ENCODE assay signal across 9 cellular contexts in genomic region chr15:52642386-52643361, GRCh38. TPM values are rescaled to one million over a fixed set of nuclear protein-coding genes. Genes with fewer than 3 reads are reported as not detected.
DNase-seq lines count a peak whose midpoint lies in the region; ATAC-seq, FAIRE-seq and TF ChIP-seq lines count a peak whose summit lies in the region.
"Had no signal": no experiment of that assay in that cellular context is flagged by ENCODE, and none has a peak within 500 bp of the region (broad histone marks: within the 10 kb centered on the region; RNA-seq: fewer than 3 reads in every experiment).

No MANE protein-coding gene starts in this region.

- no peaks in the 10 kb centered on the region for H3K9me3 Mint-ChIP-seq in astrocyte (ENCODE audit: unreplicated experiment)

- peaks cover 14% of the 10 kb centered on the region for H3K36me3 Mint-ChIP-seq in astrocyte (ENCODE audit: low read depth, unreplicated experiment)

- intact Hi-C loops in left ventricle myocardium superior (cut with micrococcal nuclease) (no loop called here), tibial artery (cut with DNase I; ENCODE audit: low total_unique reads) (no loop called here), left colon (cut with DNase I, micrococcal nuclease) (no loop called here)

- H3K4me3 ChIP-seq in astrocyte (ENCODE audit: insufficient read depth, low read depth, low read length) (no peak overlapping the region), tibial artery (no peak overlapping the region)
- H3K4me3 ChIP-seq: SK-N-MC had no signal

- ATAC-seq in left ventricle myocardium superior: peak; percentile 68
- ATAC-seq in left colon: no peak
- no peak for ATAC-seq in HG03039 (IDR thresholded peaks at IDR 0.05; ENCODE audit: unreplicated experiment)
- no peak for ATAC-seq in HG03045 (IDR thresholded peaks at IDR 0.05; ENCODE audit: unreplicated experiment)

- H2AFZ ChIP-seq in astrocyte (ENCODE audit: low read depth, low read length): no peak overlapping the region

- peaks cover 13% of the 10 kb centered on the region for H3K4me1 Mint-ChIP-seq in astrocyte (ENCODE audit: low read depth, unreplicated experiment)

- DNase-seq in H54 (ENCODE audit: insufficient read length, low spot score): peak; percentile 7
- peak; percentile 92 for DNase-seq in astrocyte (ENCODE audit: low read depth)
- DNase-seq in left ventricle myocardium superior: no peak
- no peak for DNase-seq in tibial artery
- no peak for DNase-seq in left colon
- DNase-seq: NCI-H510A had no signal

- H3K9me3 ChIP-seq in astrocyte (ENCODE audit: insufficient read depth, low read depth, low read length) (no peaks in the 10 kb centered on the region), tibial artery (no peaks in the 10 kb centered on the region)

- H3K4me3 Mint-ChIP-seq in astrocyte (ENCODE audit: unreplicated experiment): peak overlapping the region; percentile 17

- no peak for TF ChIP-seq CTCF in astrocyte (IDR thresholded peaks at IDR 0.05; ENCODE audit: insufficient read depth, low read depth, low read length)
- TF ChIP-seq CTCF in tibial artery (IDR thresholded peaks at IDR 0.05): no peak

- no peaks in the 10 kb centered on the region for H4K20me1 ChIP-seq in astrocyte (ENCODE audit: insufficient read depth, low read length)

- peak overlapping the region; percentile 53 for H3K27ac Mint-ChIP-seq in astrocyte (ENCODE audit: unreplicated experiment)

- no peak overlapping the region for H3K9ac ChIP-seq in astrocyte (ENCODE audit: low read length)

- TF ChIP-seq POLR2A in H54 (IDR thresholded peaks at IDR 0.05; ENCODE audit: low read depth, low read length): no peak

- H3K27me3 ChIP-seq in astrocyte (ENCODE audit: insufficient read depth, low read length) (no peaks in the 10 kb centered on the region), tibial artery (no peaks in the 10 kb centered on the region)

- FAIRE-seq in H54 (lab: Jason Lieb, UNC) (no peak), astrocyte (lab: Jason Lieb, UNC) (peak; percentile 23)

- H3K4me1 ChIP-seq in astrocyte (ENCODE audit: insufficient read depth, low read length): peaks cover 9% of the 10 kb centered on the region
- H3K4me1 ChIP-seq in tibial artery: peaks cover 4 to 35% (median 16%) of the 10 kb centered on the region in 4 donors

- H3K27ac ChIP-seq in astrocyte (ENCODE audit: low read depth, low read length) (peak overlapping the region; percentile 18), tibial artery (peak overlapping the region; percentile 43 to 63)
- H3K27ac ChIP-seq: SK-N-MC had no signal

- no peaks in the 10 kb centered on the region for H3K27me3 Mint-ChIP-seq in astrocyte (ENCODE audit: low read depth, unreplicated experiment)

- H3K36me3 ChIP-seq in astrocyte (ENCODE audit: insufficient read depth, low read length) (peaks cover 3% of the 10 kb centered on the region), tibial artery (peaks cover 5 to 10% (median 10%) of the 10 kb centered on the region in 3 donors)

- peak overlapping the region; percentile 43 for H3K4me2 ChIP-seq in astrocyte (ENCODE audit: low read length)

- no peaks in the 10 kb centered on the region for H3K79me2 ChIP-seq in astrocyte (ENCODE audit: insufficient read depth, low read length)

RNA-seq across cellular contexts. Expression of gene ATOSA, which starts 36.5 kb away (rescaled TPM):
- total RNA-seq in astrocyte (33.8 and 35.4 TPM in 2 replicates), left ventricle myocardium superior (27.5 TPM), left colon (10 to 100 TPM; 46.4 to 59.0 TPM)

Comparison
In these comparisons a context has a peak if more than half of its experiments do, and no peak if none do; other contexts are left out.
1. DNase-seq: peak in H54 (single experiment) and astrocyte (single experiment); none in left ventricle myocardium superior (single experiment), tibial artery (0 of 2) and left colon (0 of 2).